8 cellular contexts compared by ENCODE assay signal in genomic region chr22:41285820-41286638, GRCh38. TPM values are rescaled to one million over a fixed set of nuclear protein-coding genes. Genes with fewer than 3 reads are reported as not detected.
DNase-seq lines count a peak whose midpoint lies in the region; ATAC-seq and TF ChIP-seq lines count a peak whose summit lies in the region.

TSS of gene RANGAP1 (minus strand) at chr22:41286187. CDS start at chr22:41281044, 5,143 bp downstream.

- DNase-seq in DMS79 (lab: John Stamatoyannopoulos, UW) (peak; percentile 91), KBM-7 (peak; percentile 100), epithelial cell of proximal tubule (ENCODE audit: low read depth) (peak; percentile 86), mucosa of gallbladder (ENCODE audit: low spot score) (peak; percentile 99)
- DNase-seq in activated T-cell treated with anti-CD3 and anti-CD28 coated beads, Interleukin-2, amount 50 U/mL, for 24 hours, result peak; percentile 98
- DNase-seq in stimulated activated CD8-positive, alpha-beta memory T cell treated with anti-CD3 and anti-CD28 coated beads, Interleukin-4, amount 100 ng/mL, for 4 hours (ENCODE audit: low read depth in 2 of 2, low spot score in 1 of 2), result peak; percentile 93 to 98

- H3K27ac Mint-ChIP-seq in activated T-cell treated with anti-CD3 and anti-CD28 coated beads, Interleukin-2, amount 50 U/mL, for 24 hours, result peak within 1 kb of the TSS; percentile 99

- H3K9me3 Mint-ChIP-seq in activated T-cell treated with anti-CD3 and anti-CD28 coated beads, Interleukin-2, amount 50 U/mL, for 24 hours, result no peaks in the 10 kb centered on the region

- in situ Hi-C loops in KBM-7 (cut with MboI; ENCODE audit: low pct_unique_long_range_greater_than_20kb, low sequenced_read_pairs), result no loop called here

- peak; percentile 91 for ATAC-seq in GM21717 (IDR thresholded peaks at IDR 0.05; ENCODE audit: unreplicated experiment)

- peak within 1 kb of the TSS; percentile 83 for H3K4me3 ChIP-seq in epithelial cell of proximal tubule (ENCODE audit: low read depth, low read length)

- no peaks in the 10 kb centered on the region for H3K27me3 Mint-ChIP-seq in activated T-cell treated with anti-CD3 and anti-CD28 coated beads, Interleukin-2, amount 50 U/mL, for 24 hours

- peak; percentile 22 for TF ChIP-seq CTCF in epithelial cell of proximal tubule (conservative IDR thresholded peaks at IDR 0.05; ENCODE audit: low read depth, low read length)

- peaks cover 46% of the 10 kb centered on the region for H3K36me3 Mint-ChIP-seq in activated T-cell treated with anti-CD3 and anti-CD28 coated beads, Interleukin-2, amount 50 U/mL, for 24 hours (ENCODE audit: low read depth)

- H3K4me3 Mint-ChIP-seq in activated T-cell treated with anti-CD3 and anti-CD28 coated beads, Interleukin-2, amount 50 U/mL, for 24 hours, result peak within 1 kb of the TSS; percentile 94

- peaks cover 41% of the 10 kb centered on the region for H3K4me1 Mint-ChIP-seq in activated T-cell treated with anti-CD3 and anti-CD28 coated beads, Interleukin-2, amount 50 U/mL, for 24 hours (ENCODE audit: low read depth)

TF ChIP-seq in PFSK-1, 5 proteins besides CTCF, POLR2A, EP300 and RAD21:
- no peak for TF ChIP-seq TAF1 (IDR thresholded peaks at IDR 0.05; ENCODE audit: borderline replicate concordance, insufficient read depth, low read length)
- peak; percentile 78 for TF ChIP-seq POLR2AphosphoS5 (IDR thresholded peaks at IDR 0.05; ENCODE audit: low read depth, low read length)
- TF ChIP-seq REST (IDR thresholded peaks at IDR 0.05; ENCODE audit: insufficient read depth in 1 of 2, low read depth in 2 of 2, low read length in 2 of 2), result no peak
- peak; percentile 80; the same call in 1 of the 2 replicates for TF ChIP-seq SIN3A (IDR thresholded peaks at IDR 0.05; ENCODE audit: borderline replicate concordance, insufficient read depth, low read length)
- TF ChIP-seq FOXP2 (optimal IDR thresholded peaks at IDR 0.05; ENCODE audit: borderline replicate concordance, extremely low read depth, extremely low read length, insufficient read depth), result peak; percentile 77

RNA-seq across cellular contexts. Expression of gene RANGAP1, which starts in this region (rescaled TPM):
- 108 TPM for polyA plus RNA-seq in PFSK-1 (2012; ENCODE audit: insufficient read length, low read depth)
- total RNA-seq in epithelial cell of proximal tubule, result 251 and 275 TPM in 2 replicates
- 85.6 TPM for total RNA-seq in mucosa of gallbladder

Comparison
In these comparisons a context has a peak if more than half of its experiments do, and no peak if none do; other contexts are left out.
1. Peak in every context shown above with its lines: DNase-seq, ATAC-seq and H3K4me3 ChIP-seq.